Comparison of ENCODE assay signal across 10 cellular contexts in the genomic region with DNA sequence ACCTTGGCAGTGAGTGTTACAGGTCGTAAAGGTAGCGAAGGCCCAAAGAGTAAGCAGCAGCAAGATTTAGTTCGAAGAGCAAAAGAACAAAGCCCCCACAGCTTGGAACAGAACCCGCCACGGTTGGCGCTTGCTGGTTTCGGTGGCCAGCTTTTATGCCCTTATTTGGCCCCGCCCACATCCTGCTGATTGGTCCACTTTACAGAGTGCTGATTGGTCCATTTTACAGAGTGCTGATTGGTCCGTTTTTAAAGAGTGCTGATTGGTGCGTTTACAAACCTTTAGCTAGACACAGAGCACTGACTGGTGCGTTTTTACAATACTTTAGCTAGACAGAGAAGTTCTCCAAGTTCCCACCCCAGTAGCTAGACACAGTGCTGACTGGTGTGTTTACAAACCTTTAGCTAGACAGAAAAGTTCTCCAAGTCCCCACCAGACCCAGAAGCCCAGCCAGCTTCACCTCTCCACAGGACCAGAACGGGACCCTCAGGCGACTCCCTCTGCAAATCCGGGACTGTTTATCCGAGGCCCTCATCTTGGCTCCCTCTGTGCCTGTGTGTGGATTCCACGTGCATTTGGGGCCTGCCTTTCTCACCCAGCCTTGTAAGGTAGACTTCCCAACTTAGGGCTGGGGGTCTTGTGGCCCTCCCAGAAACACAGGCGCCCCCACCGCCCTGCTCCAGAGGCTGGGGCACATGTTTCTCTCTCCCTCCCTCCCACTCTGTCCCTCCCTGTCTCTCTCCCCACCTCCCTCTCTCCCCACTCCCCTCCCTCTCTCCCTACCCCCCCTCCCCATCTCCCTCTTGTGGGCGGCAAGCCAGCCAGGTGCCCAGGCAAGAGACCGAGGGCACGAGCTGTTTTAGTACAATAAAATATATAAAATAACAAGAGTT. TPM values are rescaled to one million over a fixed set of nuclear protein-coding genes. Genes with fewer than 3 reads are reported as not detected.
DNase-seq lines count a peak whose midpoint lies in the region; ATAC-seq, FAIRE-seq and TF ChIP-seq lines count a peak whose summit lies in the region.
"Had no signal": no experiment of that assay in that cellular context is flagged by ENCODE, and none has a peak within 500 bp of the region (broad histone marks: within the 10 kb centered on the region; RNA-seq: fewer than 3 reads in every experiment).

No MANE protein-coding gene starts in this region.

- POLR2A ChIA-PET in activated CD8-positive, alpha-beta T cell treated with anti-CD3 and anti-CD28 coated beads, Interleukin-2, amount 10 ng/mL, durations not matched to agents 7 days and 5 days (lab: Charles Lee), result interaction anchor here (0.6 to 1.4 kb wide), 6 partner anchors 86 to 417 kb away, joined by 3 to 5 read pairs (median 4); no protein-coding TSS in a partner anchor

- intact Hi-C loops in activated naive CD4-positive, alpha-beta T cell treated with anti-CD3 and anti-CD28 coated beads for 36 hours (cut with micrococcal nuclease), result loop anchor here (1.0 kb wide), 1 partner anchor 108 kb away; no protein-coding TSS in a partner anchor
- intact Hi-C loops in uterus (cut with DNase I; ENCODE audit: low total_unique reads), result no loop called here

- FAIRE-seq in H54 (lab: Jason Lieb, UNC), result no peak

- no peaks in the 10 kb centered on the region for H3K27me3 Mint-ChIP-seq in activated naive CD4-positive, alpha-beta T cell treated with anti-CD3 and anti-CD28 coated beads for 36 hours (ENCODE audit: low read depth)
- H3K27me3 Mint-ChIP-seq in activated CD8-positive, alpha-beta T cell treated with anti-CD3 and anti-CD28 coated beads, Interleukin-2, amount 10 ng/mL, durations not matched to agents 7 days and 5 days (ENCODE audit: low read depth), result no peaks in the 10 kb centered on the region

- peaks cover 13% of the 10 kb centered on the region for H3K4me1 Mint-ChIP-seq in activated naive CD4-positive, alpha-beta T cell treated with anti-CD3 and anti-CD28 coated beads for 36 hours (ENCODE audit: low read depth)
- peaks cover 21% of the 10 kb centered on the region for H3K4me1 Mint-ChIP-seq in activated CD8-positive, alpha-beta T cell treated with anti-CD3 and anti-CD28 coated beads, Interleukin-2, amount 10 ng/mL, durations not matched to agents 7 days and 5 days (ENCODE audit: low read depth)

- H3K4me3 ChIP-seq in uterus, result no peak overlapping the region

- CTCF ChIA-PET in activated naive CD4-positive, alpha-beta T cell treated with anti-CD3 and anti-CD28 coated beads for 36 hours (lab: Charles Lee), result interaction anchor here (0.6 to 2.2 kb wide), 22 partner anchors 10 to 495 kb away, joined by 3 to 11 read pairs (median 4); a partner anchor contains a TSS
- CTCF ChIA-PET in activated CD8-positive, alpha-beta T cell treated with anti-CD3 and anti-CD28 coated beads, Interleukin-2, amount 10 ng/mL, durations not matched to agents 7 days and 5 days (lab: Charles Lee), result interaction anchor here (0.5 to 2.6 kb wide), 28 partner anchors 11 to 358 kb away, joined by 3 to 49 read pairs (median 4); a partner anchor contains a TSS

- TF ChIP-seq CTCF in uterus (IDR thresholded peaks at IDR 0.05), result no peak

- peak overlapping the region; percentile 74 to 83 for H3K27ac ChIP-seq in uterus

- no peaks in the 10 kb centered on the region for H3K9me3 ChIP-seq in uterus
- H3K9me3 ChIP-seq: transverse colon had no signal

- ATAC-seq in activated naive CD4-positive, alpha-beta T cell treated with anti-CD3 and anti-CD28 coated beads, Interleukin-2, amount 50 U/mL, for 72 hours, result no peak
- no peak for ATAC-seq in activated CD8-positive, alpha-beta T cell treated with anti-CD3 and anti-CD28 coated beads, Interleukin-2, amount 10 ng/mL, durations not matched to agents 7 days and 5 days
- no peak for ATAC-seq in left lobe of liver
- ATAC-seq in HG02970 (IDR thresholded peaks at IDR 0.05; ENCODE audit: low FRiP score, unreplicated experiment), result no peak

- no peaks in the 10 kb centered on the region for H3K27me3 ChIP-seq in uterus

- H3K27ac Mint-ChIP-seq in activated naive CD4-positive, alpha-beta T cell treated with anti-CD3 and anti-CD28 coated beads for 36 hours, result peak overlapping the region; percentile 73
- peak overlapping the region in 1 of 2 donors; percentile 91 for H3K27ac Mint-ChIP-seq in activated naive CD4-positive, alpha-beta T cell treated with anti-CD3 and anti-CD28 coated beads, Interleukin-2, amount 50 U/mL, for 72 hours
- H3K27ac Mint-ChIP-seq in activated CD8-positive, alpha-beta T cell treated with anti-CD3 and anti-CD28 coated beads, Interleukin-2, amount 10 ng/mL, durations not matched to agents 7 days and 5 days, result peak overlapping the region; percentile 25

- no peak overlapping the region for H3K4me3 Mint-ChIP-seq in activated naive CD4-positive, alpha-beta T cell treated with anti-CD3 and anti-CD28 coated beads for 36 hours
- H3K4me3 Mint-ChIP-seq in activated CD8-positive, alpha-beta T cell treated with anti-CD3 and anti-CD28 coated beads, Interleukin-2, amount 10 ng/mL, durations not matched to agents 7 days and 5 days, result no peak overlapping the region

- no peaks in the 10 kb centered on the region for H3K36me3 ChIP-seq in uterus
- H3K36me3 ChIP-seq: transverse colon had no signal

- no peak for TF ChIP-seq POLR2A in uterus (IDR thresholded peaks at IDR 0.05)
- no peak for TF ChIP-seq POLR2A in H54 (IDR thresholded peaks at IDR 0.05; ENCODE audit: low read depth, low read length)

- no peaks in the 10 kb centered on the region for H3K4me1 ChIP-seq in uterus

- DNase-seq in activated naive CD4-positive, alpha-beta T cell treated with anti-CD3 and anti-CD28 coated beads for 36 hours, result peak; percentile 36
- no peak for DNase-seq in activated naive CD4-positive, alpha-beta T cell treated with anti-CD3 and anti-CD28 coated beads, Interleukin-2, amount 50 U/mL, for 72 hours (ENCODE audit: low spot score in 2 of 2)
- no peak for DNase-seq in activated CD8-positive, alpha-beta T cell treated with anti-CD3 and anti-CD28 coated beads, Interleukin-2, amount 10 ng/mL, durations not matched to agents 7 days and 5 days
- peak; percentile 47 for DNase-seq in left lobe of liver (ENCODE audit: low spot score)
- peak; percentile 17 to 18 for DNase-seq in uterus
- DNase-seq in H54 (ENCODE audit: insufficient read length, low spot score), result no peak
- no peak for DNase-seq in NCI-H187 treated with DMSO at 0.1 percent for 48 hours (lab: John Stamatoyannopoulos, UW)

- no peaks in the 10 kb centered on the region for H3K36me3 Mint-ChIP-seq in activated naive CD4-positive, alpha-beta T cell treated with anti-CD3 and anti-CD28 coated beads for 36 hours (ENCODE audit: low read depth)
- H3K36me3 Mint-ChIP-seq in activated naive CD4-positive, alpha-beta T cell treated with anti-CD3 and anti-CD28 coated beads, Interleukin-2, amount 50 U/mL, for 72 hours, result peaks cover 0 to 5% of the 10 kb centered on the region in 2 donors
- H3K36me3 Mint-ChIP-seq in activated CD8-positive, alpha-beta T cell treated with anti-CD3 and anti-CD28 coated beads, Interleukin-2, amount 10 ng/mL, durations not matched to agents 7 days and 5 days (ENCODE audit: low read depth), result no peaks in the 10 kb centered on the region
- H3K36me3 Mint-ChIP-seq: memory B cell had no signal

- no peaks in the 10 kb centered on the region for H3K9me3 Mint-ChIP-seq in activated naive CD4-positive, alpha-beta T cell treated with anti-CD3 and anti-CD28 coated beads for 36 hours
- H3K9me3 Mint-ChIP-seq in activated naive CD4-positive, alpha-beta T cell treated with anti-CD3 and anti-CD28 coated beads, Interleukin-2, amount 50 U/mL, for 72 hours, result no peaks in the 10 kb centered on the region
- no peaks in the 10 kb centered on the region for H3K9me3 Mint-ChIP-seq in activated CD8-positive, alpha-beta T cell treated with anti-CD3 and anti-CD28 coated beads, Interleukin-2, amount 10 ng/mL, durations not matched to agents 7 days and 5 days (ENCODE audit: insufficient read depth)
- H3K9me3 Mint-ChIP-seq: memory B cell had no signal

RNA-seq across cellular contexts. Expression of a gene that starts 12.6 kb away (rescaled TPM):
- not detected for total RNA-seq in activated naive CD4-positive, alpha-beta T cell treated with anti-CD3 and anti-CD28 coated beads for 36 hours
- total RNA-seq in activated naive CD4-positive, alpha-beta T cell treated with anti-CD3 and anti-CD28 coated beads, Interleukin-2, amount 50 U/mL, for 72 hours, result under 1 TPM; 0.21 to 0.39 TPM
- under 1 TPM; 0.37 to 0.50 TPM for total RNA-seq in activated CD8-positive, alpha-beta T cell treated with anti-CD3 and anti-CD28 coated beads, Interleukin-2, amount 10 ng/mL, durations not matched to agents 7 days and 5 days
- total RNA-seq in left lobe of liver, result 668 TPM
- total RNA-seq in uterus, result 1 to 10 TPM in 2 of 4 donors, not detected in 2; 4.5 to 7.0 TPM
- total RNA-seq: transverse colon had no signal

RNA-seq across cellular contexts. Expression of a gene that starts 41.4 kb away (rescaled TPM):
- 1 to 10 TPM; 8.0 to 9.8 TPM for total RNA-seq in activated naive CD4-positive, alpha-beta T cell treated with anti-CD3 and anti-CD28 coated beads for 36 hours
- 1 to 10 TPM; 7.1 to 8.9 TPM for total RNA-seq in activated naive CD4-positive, alpha-beta T cell treated with anti-CD3 and anti-CD28 coated beads, Interleukin-2, amount 50 U/mL, for 72 hours
- total RNA-seq in activated CD8-positive, alpha-beta T cell treated with anti-CD3 and anti-CD28 coated beads, Interleukin-2, amount 10 ng/mL, durations not matched to agents 7 days and 5 days, result 10 to 100 TPM; 14.4 to 17.5 TPM
- total RNA-seq in left lobe of liver (0.40 TPM), uterus (1 to 10 TPM in 3 of 4 donors, not detected in 1; 4.9 to 10.0 (median 6.4) TPM)

RNA-seq across cellular contexts. Expression of a gene that starts 44.9 kb away (rescaled TPM):
- 1 to 10 TPM; 6.7 to 8.4 TPM for total RNA-seq in activated naive CD4-positive, alpha-beta T cell treated with anti-CD3 and anti-CD28 coated beads for 36 hours
- total RNA-seq in activated naive CD4-positive, alpha-beta T cell treated with anti-CD3 and anti-CD28 coated beads, Interleukin-2, amount 50 U/mL, for 72 hours, result 10 to 100 TPM; 11.9 to 14.2 TPM
- 1 to 10 TPM; 6.0 to 7.2 TPM for total RNA-seq in activated CD8-positive, alpha-beta T cell treated with anti-CD3 and anti-CD28 coated beads, Interleukin-2, amount 10 ng/mL, durations not matched to agents 7 days and 5 days
- 34.9 TPM for total RNA-seq in left lobe of liver
- total RNA-seq in uterus, result 1,000 to 10,000 TPM in 2 of 4 donors, 100 to 1,000 TPM in 2; 321 to 1,200 (median 948) TPM

Comparison
In these comparisons a context has a peak if more than half of its experiments do, and no peak if none do; other contexts are left out.
1. DNase-seq: peak in activated naive CD4-positive, alpha-beta T cell treated with anti-CD3 and anti-CD28 coated beads for 36 hours (single experiment), left lobe of liver (single experiment) and uterus (2 of 2); none in activated naive CD4-positive, alpha-beta T cell treated with anti-CD3 and anti-CD28 coated beads, Interleukin-2, amount 50 U/mL, for 72 hours (0 of 2), activated CD8-positive, alpha-beta T cell treated with anti-CD3 and anti-CD28 coated beads, Interleukin-2, amount 10 ng/mL, durations not matched to agents 7 days and 5 days (single experiment), H54 (single experiment) and NCI-H187 treated with DMSO at 0.1 percent for 48 hours (single experiment).
2. RNA of a gene that starts 12.6 kb away (total RNA-seq): 668 TPM in left lobe of liver (single experiment); 4.5 to 7.0 TPM in uterus, 0.37 to 0.50 TPM in activated CD8-positive, alpha-beta T cell treated with anti-CD3 and anti-CD28 coated beads, Interleukin-2, amount 10 ng/mL, durations not matched to agents 7 days and 5 days, 0.21 to 0.39 TPM in activated naive CD4-positive, alpha-beta T cell treated with anti-CD3 and anti-CD28 coated beads, Interleukin-2, amount 50 U/mL, for 72 hours and not detected in activated naive CD4-positive, alpha-beta T cell treated with anti-CD3 and anti-CD28 coated beads for 36 hours; every median in the first group is over 10 times any median in the second.